ENCODE assay signal across 8 cellular contexts in the genomic region with DNA sequence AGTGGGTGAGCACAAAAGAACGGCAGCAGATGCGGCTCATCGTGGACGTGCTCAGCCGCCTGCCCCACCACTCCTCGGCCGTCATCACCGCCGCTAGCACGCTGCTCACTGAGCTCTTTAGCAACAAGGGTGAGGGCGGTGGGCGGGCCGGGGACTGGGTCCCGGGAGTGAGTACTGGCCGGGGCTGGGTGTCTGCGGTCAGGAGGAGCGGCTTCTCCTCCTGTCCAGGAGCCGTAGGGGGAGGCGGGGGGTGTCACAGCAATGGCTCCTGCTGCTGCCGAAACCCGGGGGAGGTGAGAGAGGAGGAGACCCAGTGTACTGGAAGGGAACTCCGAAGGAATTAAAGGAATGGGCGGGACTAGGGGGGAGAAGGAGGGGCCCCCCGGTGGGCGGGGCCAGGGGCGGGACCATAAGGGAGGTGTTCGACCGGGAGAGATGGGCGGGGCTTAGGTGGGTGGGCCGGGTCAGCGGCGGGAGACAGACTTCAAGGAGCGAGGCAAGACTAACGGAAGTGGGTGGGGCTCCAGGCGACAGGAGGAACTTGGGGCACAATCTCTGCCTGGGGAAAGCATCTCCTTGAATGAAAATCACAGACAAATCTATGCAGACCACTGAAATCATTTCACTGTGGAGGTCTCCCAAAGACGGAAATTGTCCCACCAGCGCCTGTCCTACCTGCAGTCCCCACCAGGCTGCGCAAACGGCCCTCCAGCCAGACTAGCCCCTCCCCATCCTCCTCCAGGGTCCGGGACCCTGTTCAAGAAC. TPM values are rescaled to one million over a fixed set of nuclear protein-coding genes. Genes with fewer than 3 reads are reported as not detected.
DNase-seq lines count a peak whose midpoint lies in the region; ATAC-seq and TF ChIP-seq lines count a peak whose summit lies in the region.

No MANE protein-coding gene starts in this region.

- ATAC-seq in HCT116 (peak; percentile 67), heart left ventricle (peak; percentile 87 to 94 (median 92))

- POLR2A ChIA-PET in HCT116 (lab: Charles Lee), result no interaction called here

- H3K9ac ChIP-seq in HCT116 (ENCODE audit: low read length), result peak overlapping the region; percentile 86

- peak overlapping the region; percentile 83 for H3K27ac ChIP-seq in HCT116 (ENCODE audit: low read depth, low read length)
- peak overlapping the region in 7 of 12 donors; percentile 6 to 66 (median 42) for H3K27ac ChIP-seq in heart left ventricle

- H3K36me3 Mint-ChIP-seq in type B pancreatic cell, result peaks cover 9% of the 10 kb centered on the region

- H3K4me3 ChIP-seq in HCT116 (replicated peaks in 1 of 2; ENCODE audit: low read depth in 1 of 2, low read length in 2 of 2) (peak overlapping the region; percentile 87 to 92), heart left ventricle (peak overlapping the region; percentile 44 to 79 (median 67))

- H3K9me3 Mint-ChIP-seq in type B pancreatic cell, result no peaks in the 10 kb centered on the region

- peak in 2 of 3 experiments; percentile 59 to 65; a peak in 4 of 6 replicates for TF ChIP-seq CTCF in HCT116 (IDR thresholded peaks at IDR 0.05 in 2 of 3, conservative IDR thresholded peaks at IDR 0.05 in 1 of 3; ENCODE audit: borderline replicate concordance in 1 of 3, insufficient read depth in 1 of 3, low read depth in 2 of 3, low read length in 2 of 3)
- peak in 11 of 12 donors; percentile 36 to 65 (median 55) for TF ChIP-seq CTCF in heart left ventricle (IDR thresholded peaks at IDR 0.05)
- peak; percentile 84 for TF ChIP-seq CTCF in type B pancreatic cell (conservative IDR thresholded peaks at IDR 0.05)

- peaks cover 33% of the 10 kb centered on the region; the same call in 1 of the 2 replicates for H3K79me2 ChIP-seq in HCT116 (ENCODE audit: insufficient read depth, low read length)

- no peaks in the 10 kb centered on the region for H4K20me1 ChIP-seq in HCT116 (ENCODE audit: insufficient read depth)

- CTCF ChIA-PET in HCT116 (lab: Charles Lee), result no interaction called here

- no peak overlapping the region for H2AFZ ChIP-seq in HCT116 (ENCODE audit: low read depth, low read length, poor library complexity, severe bottlenecking)

- H3K9me2 ChIP-seq in HCT116 (ENCODE audit: insufficient read depth), result no peaks in the 10 kb centered on the region

- RAD21 ChIA-PET in HCT116 (lab: Charles Lee; ENCODE audit: low non-redundant PET in 1 of 2, low total read pairs in 2 of 2, uncharacterized antibody in 2 of 2, unreplicated experiment in 2 of 2), result no interaction called here

- H3K36me3 ChIP-seq in HCT116 (ENCODE audit: control insufficient read depth in 1 of 2, insufficient read depth in 2 of 2, low read length in 2 of 2) (peaks cover 10 to 21% of the 10 kb centered on the region in 2 experiments; a peak in 3 of 4 replicates), heart left ventricle (peaks cover 0 to 12% (median 5%) of the 10 kb centered on the region in 9 donors)

- BruUV-seq in HCT116 (replicated peaks; lab: Mats Ljungman, UMichigan), result no TSS peak

- DNase-seq in DMS79 treated with DMSO at 0.1 percent for 48 hours (lab: John Stamatoyannopoulos, UW) (peak; percentile 92), HCT116 (ENCODE audit: low read depth, low spot score) (peak; percentile 95), NCI-H1417 treated with DMSO at 0.1 percent for 48 hours (lab: John Stamatoyannopoulos, UW) (peak; percentile 48), SW 1271 (lab: John Stamatoyannopoulos, UW) (peak; percentile 91 to 95), heart left ventricle (peak; percentile 96 to 99 (median 98)), posterior cingulate gyrus (peak; percentile 55 to 94 (median 74)), type B pancreatic cell (ENCODE audit: extremely low spot score, unreplicated experiment) (peak; percentile 95)
- peak; percentile 93 for DNase-seq in activated naive CD8-positive, alpha-beta T cell treated with anti-CD3 and anti-CD28 coated beads, Interleukin-2, amount 50 U/mL, for 16 hours (ENCODE audit: low read depth, low spot score)

- TF ChIP-seq RAD21 in HCT116 (IDR thresholded peaks at IDR 0.05; ENCODE audit: low read depth), result no peak

- H3K4me2 ChIP-seq in HCT116 (ENCODE audit: low read length), result peak overlapping the region; percentile 99

- intact Hi-C loops in HCT116 (cut with micrococcal nuclease), result no loop called here
- intact Hi-C loops in heart left ventricle (cut with DNase I), result loop anchor here in 5 of 10 donors (2.0 to 10.0 kb wide), 4 partner anchors 36 to 162 kb away; no protein-coding TSS in a partner anchor
- intact Hi-C loops in posterior cingulate gyrus (cut with DNase I), result no loop called here

- peak overlapping the region; percentile 90 for H3K4me3 Mint-ChIP-seq in type B pancreatic cell

- peak overlapping the region; percentile 77 for H3K27ac Mint-ChIP-seq in type B pancreatic cell

- TF ChIP-seq POLR2A in HCT116 (IDR thresholded peaks at IDR 0.05; ENCODE audit: borderline replicate concordance, extremely low read depth, insufficient read depth, insufficient read length) (peak; percentile 70), heart left ventricle (IDR thresholded peaks at IDR 0.05) (peak in 1 of 2 donors; percentile 30)

- H3K4me1 ChIP-seq in HCT116 (ENCODE audit: control insufficient read depth in 1 of 2, insufficient read depth in 2 of 2, low read length in 2 of 2), result peaks cover 36 to 82% of the 10 kb centered on the region in 2 experiments
- peaks cover 8 to 52% (median 33%) of the 10 kb centered on the region in 12 donors for H3K4me1 ChIP-seq in heart left ventricle

- H3K27me3 ChIP-seq in HCT116 (ENCODE audit: insufficient read depth, low read length), result no peaks in the 10 kb centered on the region
- peaks cover 13 to 30% (median 22%) of the 10 kb centered on the region in 9 donors for H3K27me3 ChIP-seq in heart left ventricle

- peaks cover 18% of the 10 kb centered on the region for H3K4me1 Mint-ChIP-seq in type B pancreatic cell (ENCODE audit: unreplicated experiment)

- no peaks in the 10 kb centered on the region for H3K9me3 ChIP-seq in HCT116 (ENCODE audit: control insufficient read depth in 1 of 2, insufficient read depth in 1 of 2, low read depth in 1 of 2, low read length in 2 of 2)
- no peaks in the 10 kb centered on the region for H3K9me3 ChIP-seq in heart left ventricle

- peaks cover 45% of the 10 kb centered on the region for H3K27me3 Mint-ChIP-seq in type B pancreatic cell

- WGBS in heart left ventricle, 4 donors, result 0 to 1% (median 1%) methylated on average over 25 to 40 of the region's 40 CpGs

TF ChIP-seq in HCT116, 20 proteins besides CTCF, POLR2A, EP300 and RAD21 (continues in another document):
- TF ChIP-seq SIN3A (IDR thresholded peaks at IDR 0.05; ENCODE audit: low read depth) (peak; percentile 44; the same call in 1 of the 2 replicates), SP1 (IDR thresholded peaks at IDR 0.05; ENCODE audit: low read depth) (peak; percentile 68), SRF (IDR thresholded peaks at IDR 0.05; ENCODE audit: low read depth) (no peak), ELF1 (IDR thresholded peaks at IDR 0.05; ENCODE audit: borderline replicate concordance, low read depth) (no peak), YY1 (IDR thresholded peaks at IDR 0.05; ENCODE audit: extremely low read depth, insufficient replicate concordance, low read depth, low read length) (peak; percentile 84), FOSL1 (IDR thresholded peaks at IDR 0.05; ENCODE audit: low read depth) (no peak), CBX3 (IDR thresholded peaks at IDR 0.05; ENCODE audit: low read depth) (no peak), CEBPB (IDR thresholded peaks at IDR 0.05; ENCODE audit: low read depth) (no peak)
- TF ChIP-seq, protein P1, sequence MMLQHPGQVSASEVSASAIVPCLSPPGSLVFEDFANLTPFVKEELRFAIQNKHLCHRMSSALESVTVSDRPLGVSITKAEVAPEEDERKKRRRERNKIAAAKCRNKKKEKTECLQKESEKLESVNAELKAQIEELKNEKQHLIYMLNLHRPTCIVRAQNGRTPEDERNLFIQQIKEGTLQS (IDR thresholded peaks at IDR 0.05), result no peak

RNA-seq across cellular contexts. Expression of a gene that starts 2.3 kb away (rescaled TPM):
- total RNA-seq in HCT116 (2021; ENCODE audit: unreplicated experiment) (10.0 TPM), heart left ventricle (1 to 10 TPM in 3 of 9 donors, under 1 TPM in 6; 0.20 to 1.2 (median 0.37) TPM), type B pancreatic cell (ENCODE audit: low replicate concordance) (1.9 and 2.1 TPM in 2 replicates)
- polyA plus RNA-seq in HCT116 (2012), result 10.8 and 13.2 TPM in 2 replicates
- polyA plus RNA-seq in heart left ventricle, result 1 to 10 TPM in 1 of 2 donors, under 1 TPM in 1; 0.57 to 1.2 TPM

RNA-seq across cellular contexts. Expression of a gene that starts 8.0 kb away (rescaled TPM):
- total RNA-seq in HCT116 (2021; ENCODE audit: unreplicated experiment) (43.8 TPM), heart left ventricle (10 to 100 TPM; 13.4 to 22.1 (median 19.3) TPM), type B pancreatic cell (ENCODE audit: low replicate concordance) (33.8 and 34.4 TPM in 2 replicates)
- 59.2 and 64.4 TPM in 2 replicates for polyA plus RNA-seq in HCT116 (2012)
- polyA plus RNA-seq in heart left ventricle, result 10 to 100 TPM; 16.7 to 31.1 TPM

RNA-seq across cellular contexts. Expression of a gene that starts 53.0 kb away (rescaled TPM):
- total RNA-seq in HCT116 (2021; ENCODE audit: unreplicated experiment) (0.52 TPM), heart left ventricle (not detected), type B pancreatic cell (ENCODE audit: low replicate concordance) (2.3 and 3.5 TPM in 2 replicates)
- polyA plus RNA-seq in HCT116 (2012), result 0.98 and 1.2 TPM in 2 replicates
- not detected for polyA plus RNA-seq in heart left ventricle

RNA-seq across cellular contexts. Expression of a gene that starts 59.7 kb away (rescaled TPM):
- total RNA-seq in HCT116 (2021; ENCODE audit: unreplicated experiment), result 99.6 TPM
- 44.3 and 45.4 TPM in 2 replicates for polyA plus RNA-seq in HCT116 (2012)
- total RNA-seq in heart left ventricle, result 10 to 100 TPM; 38.4 to 55.6 (median 44.1) TPM
- 10 to 100 TPM; 30.8 to 41.2 TPM for polyA plus RNA-seq in heart left ventricle
- total RNA-seq in type B pancreatic cell (ENCODE audit: low replicate concordance), result 44.8 and 50.6 TPM in 2 replicates

Comparison
In these comparisons a context has a peak if more than half of its experiments do, and no peak if none do; other contexts are left out.
1. Peak in every context shown above with its lines: DNase-seq, ATAC-seq, H3K4me3 ChIP-seq and H3K27ac ChIP-seq.
2. DNase-seq: peak in every context shown above with its lines; median percentile 98 in heart left ventricle; 95 in HCT116; 95 in type B pancreatic cell; 93 in SW 1271; 93 in activated naive CD8-positive, alpha-beta T cell treated with anti-CD3 and anti-CD28 coated beads, Interleukin-2, amount 50 U/mL, for 16 hours; 92 in DMS79 treated with DMSO at 0.1 percent for 48 hours; 74 in posterior cingulate gyrus; 48 in NCI-H1417 treated with DMSO at 0.1 percent for 48 hours.